Comparison of ENCODE assay signal across 8 cellular contexts in the genomic region with DNA sequence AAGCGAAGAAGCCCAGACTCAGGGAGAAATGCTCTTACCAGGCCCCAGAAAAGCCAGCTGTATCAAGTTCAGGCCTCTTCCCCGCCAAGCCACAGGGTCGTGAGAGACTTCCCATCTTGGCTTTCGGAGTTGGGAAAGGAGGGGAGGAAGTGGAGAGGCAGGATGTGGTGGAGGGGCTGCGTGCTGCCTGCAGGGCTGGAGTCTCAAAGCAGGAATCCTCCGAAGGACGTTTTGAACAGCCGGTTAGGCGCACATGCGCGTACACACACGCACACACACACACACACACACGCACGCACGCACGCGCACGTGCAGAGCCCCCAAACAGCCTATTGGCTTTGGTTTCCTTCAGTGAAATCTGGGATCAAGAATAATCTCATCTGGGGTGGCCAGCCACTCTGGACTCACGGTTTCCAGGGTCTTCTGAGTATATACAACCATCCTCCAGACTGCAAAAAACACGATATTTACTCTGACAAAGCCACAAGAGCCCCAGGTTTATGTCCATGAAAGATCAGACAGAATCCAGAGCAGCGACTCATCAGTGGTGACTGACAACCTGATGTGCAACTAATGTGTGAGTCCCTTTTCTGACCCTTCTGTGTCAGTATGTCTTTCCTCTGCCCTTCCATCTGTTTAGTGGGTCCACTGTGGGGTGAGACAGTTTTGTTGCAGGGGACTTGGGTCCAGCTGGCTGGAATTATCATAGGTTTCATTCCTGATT.
DNase-seq lines count a peak whose midpoint lies in the region; ATAC-seq and TF ChIP-seq lines count a peak whose summit lies in the region.

No MANE protein-coding gene starts in this region.

- no peaks in the 10 kb centered on the region for H3K9me3 Mint-ChIP-seq in activated CD8-positive, alpha-beta T cell treated with anti-CD3 and anti-CD28 coated beads for 36 hours

- peaks cover 19% of the 10 kb centered on the region for H3K4me1 Mint-ChIP-seq in activated CD8-positive, alpha-beta T cell treated with anti-CD3 and anti-CD28 coated beads for 36 hours (ENCODE audit: low read depth)

- H3K27me3 Mint-ChIP-seq in activated CD8-positive, alpha-beta T cell treated with anti-CD3 and anti-CD28 coated beads for 36 hours: peaks cover 3% of the 10 kb centered on the region

- POLR2A ChIA-PET in activated CD8-positive, alpha-beta T cell treated with anti-CD3 and anti-CD28 coated beads for 36 hours (lab: Charles Lee): interaction anchor here (1.2 kb wide), 1 partner anchor 172 kb away, joined by 4 read pairs; no protein-coding TSS in a partner anchor

- WGBS in heart right ventricle, 2 donors: 26 to 43% methylated on average over 21 of the region's 21 CpGs

- intact Hi-C loops in activated CD8-positive, alpha-beta T cell treated with anti-CD3 and anti-CD28 coated beads for 36 hours (cut with micrococcal nuclease): no loop called here
- intact Hi-C loops in heart right ventricle (cut with DNase I): loop anchor here in 3 of 10 donors (5.0 to 10.0 kb wide), 3 partner anchors 112 to 359 kb away; partner anchors contain the start of genes ZEB1 (in 1 of the 3) and ZNF438 (in 1 of the 3)

- H3K4me1 ChIP-seq in heart right ventricle: peaks cover 6 to 45% (median 23%) of the 10 kb centered on the region in 9 donors

- H3K27me3 ChIP-seq in heart right ventricle: no peaks in the 10 kb centered on the region

- ATAC-seq in activated CD8-positive, alpha-beta T cell treated with anti-CD3 and anti-CD28 coated beads for 36 hours: peak; percentile 67
- peak; percentile 72 to 94 (median 87) for ATAC-seq in heart right ventricle

- no peaks in the 10 kb centered on the region for H3K36me3 Mint-ChIP-seq in activated CD8-positive, alpha-beta T cell treated with anti-CD3 and anti-CD28 coated beads for 36 hours (ENCODE audit: low read depth)

- H3K36me3 ChIP-seq in heart right ventricle: no peaks in the 10 kb centered on the region

- H3K27ac Mint-ChIP-seq in activated CD8-positive, alpha-beta T cell treated with anti-CD3 and anti-CD28 coated beads for 36 hours: peak overlapping the region; percentile 60

- TF ChIP-seq CTCF in activated CD8-positive, alpha-beta T cell treated with anti-CD3 and anti-CD28 coated beads for 36 hours (IDR thresholded peaks at IDR 0.05): no peak
- TF ChIP-seq CTCF in heart right ventricle (IDR thresholded peaks at IDR 0.05): no peak

- DNase-seq in HK-2 (ENCODE audit: unreplicated experiment) (peak; percentile 37), heart right ventricle (peak; percentile 60 to 84), smooth muscle cell of the brain vasculature (ENCODE audit: low read depth, low spot score) (peak; percentile 77), OCI-M2 (lab: John Stamatoyannopoulos, UW; ENCODE audit: unreplicated experiment) (no peak), germinal center (ENCODE audit: low spot score) (no peak), SIG-M5 (lab: John Stamatoyannopoulos, UW) (no peak), NCI-H187 treated with DMSO at 0.1 percent for 48 hours (lab: John Stamatoyannopoulos, UW) (no peak)
- DNase-seq in activated CD8-positive, alpha-beta T cell treated with anti-CD3 and anti-CD28 coated beads for 36 hours: peak; percentile 52

- peak overlapping the region; percentile 58 for H3K4me3 Mint-ChIP-seq in activated CD8-positive, alpha-beta T cell treated with anti-CD3 and anti-CD28 coated beads for 36 hours

- peak overlapping the region in 3 of 10 donors; percentile 13 to 22 (median 21) for H3K4me3 ChIP-seq in heart right ventricle

- peak overlapping the region in 9 of 10 donors; percentile 46 to 86 (median 63) for H3K27ac ChIP-seq in heart right ventricle

- H3K9me3 ChIP-seq in heart right ventricle: no peaks in the 10 kb centered on the region

- CTCF ChIA-PET in activated CD8-positive, alpha-beta T cell treated with anti-CD3 and anti-CD28 coated beads for 36 hours (lab: Charles Lee): no interaction called here

Comparison
In these comparisons a context has a peak if more than half of its experiments do, and no peak if none do; other contexts are left out.
1. DNase-seq: peak in HK-2 (single experiment), activated CD8-positive, alpha-beta T cell treated with anti-CD3 and anti-CD28 coated beads for 36 hours (single experiment), heart right ventricle (2 of 2) and smooth muscle cell of the brain vasculature (single experiment); none in OCI-M2 (single experiment), germinal center (single experiment), SIG-M5 (single experiment) and NCI-H187 treated with DMSO at 0.1 percent for 48 hours (single experiment).